ENCODE assay signal across 1 cellular context in the genomic region with DNA sequence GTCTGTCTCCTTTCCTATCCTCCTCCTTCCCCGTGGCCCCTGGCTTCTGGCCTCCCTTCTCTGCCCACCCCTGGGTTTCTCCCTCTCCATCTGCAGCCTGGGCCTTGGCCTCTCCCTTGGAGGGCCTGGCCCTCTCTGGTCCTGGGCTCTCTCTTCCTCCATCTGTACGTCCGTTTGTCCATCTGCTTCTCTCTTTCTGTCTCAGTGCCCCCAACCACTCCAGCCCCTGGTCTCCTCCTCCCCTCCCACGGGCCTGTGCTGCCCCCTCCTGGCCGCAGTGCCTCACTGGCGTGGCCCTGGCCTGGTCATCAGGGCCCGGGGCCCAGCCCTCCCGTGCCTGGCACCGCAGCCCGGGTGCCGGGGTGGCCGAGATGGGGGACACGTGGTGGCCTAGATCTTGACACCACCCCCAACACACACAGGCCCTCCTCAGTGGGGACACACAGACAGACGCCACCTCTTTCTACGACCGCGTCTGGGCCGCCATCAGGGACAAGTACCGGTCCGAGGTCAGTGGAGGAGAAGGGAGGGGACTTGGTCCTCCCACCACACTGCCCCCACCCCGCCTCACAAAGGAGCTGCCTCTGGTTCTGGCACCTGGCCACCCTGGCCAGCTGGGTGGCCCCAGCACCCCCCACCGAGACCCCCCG.
TF ChIP-seq lines count a peak whose summit lies in the region.

No MANE protein-coding gene starts in this region.

TF ChIP-seq in HEK293, 187 proteins besides CTCF, POLR2A, EP300 and RAD21 (continued from another document and continues in another):
- TF ChIP-seq ZNF521 (tag by site-specific recombination; IDR thresholded peaks at IDR 0.05) (no peak), ZNF366 (tag by site-specific recombination; conservative IDR thresholded peaks at IDR 0.05) (peak; percentile 55; the same call in 1 of the 2 replicates), ZNF394 (tag by site-specific recombination; IDR thresholded peaks at IDR 0.05; ENCODE audit: borderline replicate concordance) (peak; percentile 65; the same call in 1 of the 2 replicates), ZNF24 (tag by site-specific recombination; IDR thresholded peaks at IDR 0.05) (no peak), GLIS2 (tag by site-specific recombination; IDR thresholded peaks at IDR 0.05) (no peak), OVOL3 (tag by site-specific recombination; IDR thresholded peaks at IDR 0.05) (no peak), ZNF76 (tag by site-specific recombination; IDR thresholded peaks at IDR 0.05; ENCODE audit: borderline replicate concordance, low read depth) (no peak), ZFP41 (tag by site-specific recombination; IDR thresholded peaks at IDR 0.05; ENCODE audit: borderline replicate concordance) (no peak), ZNF157 (tag by site-specific recombination; IDR thresholded peaks at IDR 0.05) (no peak), KLF9 (tag by site-specific recombination; IDR thresholded peaks at IDR 0.05; ENCODE audit: low read depth) (peak; percentile 14; the same call in 1 of the 2 replicates), SP2 (tag by site-specific recombination; IDR thresholded peaks at IDR 0.05) (no peak), KLF7 (tag by site-specific recombination; IDR thresholded peaks at IDR 0.05; ENCODE audit: borderline replicate concordance) (no peak), ZNF341 (tag by site-specific recombination; IDR thresholded peaks at IDR 0.05; ENCODE audit: low read depth) (no peak), ZBTB1 (tag by site-specific recombination; IDR thresholded peaks at IDR 0.05) (no peak), ZNF324 (tag by site-specific recombination; IDR thresholded peaks at IDR 0.05) (no peak), ZNF623 (tag by site-specific recombination; IDR thresholded peaks at IDR 0.05) (no peak), ZNF292 (tag by site-specific recombination; IDR thresholded peaks at IDR 0.05; ENCODE audit: borderline replicate concordance, low read depth) (no peak), ZFHX2 (tag by site-specific recombination; conservative IDR thresholded peaks at IDR 0.05) (peak; percentile 40), ZBTB17 (tag by site-specific recombination; IDR thresholded peaks at IDR 0.05) (0 out of 2 replicates have a peak, but pooled peaks have one; percentile 20), BCL11B (tag by site-specific recombination; IDR thresholded peaks at IDR 0.05; ENCODE audit: low read depth) (no peak), ZNF16 (tag by site-specific recombination; IDR thresholded peaks at IDR 0.05; ENCODE audit: low read depth) (no peak), ZNF600 (tag by site-specific recombination; IDR thresholded peaks at IDR 0.05) (0 out of 2 replicates have a peak, but pooled peaks have one; percentile 18), OSR2 (tag by site-specific recombination; IDR thresholded peaks at IDR 0.05) (no peak), ZNF211 (tag by site-specific recombination; IDR thresholded peaks at IDR 0.05; ENCODE audit: low read depth) (no peak), ZNF140 (tag by site-specific recombination; IDR thresholded peaks at IDR 0.05) (no peak), ZNF311 (tag by site-specific recombination; IDR thresholded peaks at IDR 0.05; ENCODE audit: borderline replicate concordance) (no peak), ZNF707 (tag by site-specific recombination; IDR thresholded peaks at IDR 0.05) (no peak), ZXDB (tag by site-specific recombination; IDR thresholded peaks at IDR 0.05) (0 out of 2 replicates have a peak, but pooled peaks have one; percentile 34), ZNF629 (tag by site-specific recombination; IDR thresholded peaks at IDR 0.05) (no peak), ZNF302 (tag by site-specific recombination; IDR thresholded peaks at IDR 0.05; ENCODE audit: low read depth) (no peak), ZNF670 (tag by site-specific recombination; IDR thresholded peaks at IDR 0.05; ENCODE audit: low read depth) (no peak), ZNF747 (tag by site-specific recombination; IDR thresholded peaks at IDR 0.05) (no peak), ZNF830 (tag by site-specific recombination; IDR thresholded peaks at IDR 0.05; ENCODE audit: low read depth) (no peak)
- TF ChIP-seq, protein P1, sequence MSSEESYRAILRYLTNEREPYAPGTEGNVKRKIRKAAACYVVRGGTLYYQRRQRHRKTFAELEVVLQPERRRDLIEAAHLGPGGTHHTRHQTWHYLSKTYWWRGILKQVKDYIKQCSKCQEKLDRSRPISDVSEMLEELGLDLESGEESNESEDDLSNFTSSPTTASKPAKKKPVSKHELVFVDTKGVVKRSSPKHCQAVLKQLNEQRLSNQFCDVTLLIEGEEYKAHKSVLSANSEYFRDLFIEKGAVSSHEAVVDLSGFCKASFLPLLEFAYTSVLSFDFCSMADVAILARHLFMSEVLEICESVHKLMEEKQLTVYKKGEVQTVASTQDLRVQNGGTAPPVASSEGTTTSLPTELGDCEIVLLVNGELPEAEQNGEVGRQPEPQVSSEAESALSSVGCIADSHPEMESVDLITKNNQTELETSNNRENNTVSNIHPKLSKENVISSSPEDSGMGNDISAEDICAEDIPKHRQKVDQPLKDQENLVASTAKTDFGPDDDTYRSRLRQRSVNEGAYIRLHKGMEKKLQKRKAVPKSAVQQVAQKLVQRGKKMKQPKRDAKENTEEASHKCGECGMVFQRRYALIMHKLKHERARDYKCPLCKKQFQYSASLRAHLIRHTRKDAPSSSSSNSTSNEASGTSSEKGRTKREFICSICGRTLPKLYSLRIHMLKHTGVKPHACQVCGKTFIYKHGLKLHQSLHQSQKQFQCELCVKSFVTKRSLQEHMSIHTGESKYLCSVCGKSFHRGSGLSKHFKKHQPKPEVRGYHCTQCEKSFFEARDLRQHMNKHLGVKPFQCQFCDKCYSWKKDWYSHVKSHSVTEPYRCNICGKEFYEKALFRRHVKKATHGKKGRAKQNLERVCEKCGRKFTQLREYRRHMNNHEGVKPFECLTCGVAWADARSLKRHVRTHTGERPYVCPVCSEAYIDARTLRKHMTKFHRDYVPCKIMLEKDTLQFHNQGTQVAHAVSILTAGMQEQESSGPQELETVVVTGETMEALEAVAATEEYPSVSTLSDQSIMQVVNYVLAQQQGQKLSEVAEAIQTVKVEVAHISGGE (tag by site-specific recombination; conservative IDR thresholded peaks at IDR 0.05; ENCODE audit: low read depth), result no peak
- TF ChIP-seq, protein P2, sequence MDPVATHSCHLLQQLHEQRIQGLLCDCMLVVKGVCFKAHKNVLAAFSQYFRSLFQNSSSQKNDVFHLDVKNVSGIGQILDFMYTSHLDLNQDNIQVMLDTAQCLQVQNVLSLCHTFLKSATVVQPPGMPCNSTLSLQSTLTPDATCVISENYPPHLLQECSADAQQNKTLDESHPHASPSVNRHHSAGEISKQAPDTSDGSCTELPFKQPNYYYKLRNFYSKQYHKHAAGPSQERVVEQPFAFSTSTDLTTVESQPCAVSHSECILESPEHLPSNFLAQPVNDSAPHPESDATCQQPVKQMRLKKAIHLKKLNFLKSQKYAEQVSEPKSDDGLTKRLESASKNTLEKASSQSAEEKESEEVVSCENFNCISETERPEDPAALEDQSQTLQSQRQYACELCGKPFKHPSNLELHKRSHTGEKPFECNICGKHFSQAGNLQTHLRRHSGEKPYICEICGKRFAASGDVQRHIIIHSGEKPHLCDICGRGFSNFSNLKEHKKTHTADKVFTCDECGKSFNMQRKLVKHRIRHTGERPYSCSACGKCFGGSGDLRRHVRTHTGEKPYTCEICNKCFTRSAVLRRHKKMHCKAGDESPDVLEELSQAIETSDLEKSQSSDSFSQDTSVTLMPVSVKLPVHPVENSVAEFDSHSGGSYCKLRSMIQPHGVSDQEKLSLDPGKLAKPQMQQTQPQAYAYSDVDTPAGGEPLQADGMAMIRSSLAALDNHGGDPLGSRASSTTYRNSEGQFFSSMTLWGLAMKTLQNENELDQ (tag by site-specific recombination; IDR thresholded peaks at IDR 0.05; ENCODE audit: low read depth), result no peak
- TF ChIP-seq, protein P3, sequence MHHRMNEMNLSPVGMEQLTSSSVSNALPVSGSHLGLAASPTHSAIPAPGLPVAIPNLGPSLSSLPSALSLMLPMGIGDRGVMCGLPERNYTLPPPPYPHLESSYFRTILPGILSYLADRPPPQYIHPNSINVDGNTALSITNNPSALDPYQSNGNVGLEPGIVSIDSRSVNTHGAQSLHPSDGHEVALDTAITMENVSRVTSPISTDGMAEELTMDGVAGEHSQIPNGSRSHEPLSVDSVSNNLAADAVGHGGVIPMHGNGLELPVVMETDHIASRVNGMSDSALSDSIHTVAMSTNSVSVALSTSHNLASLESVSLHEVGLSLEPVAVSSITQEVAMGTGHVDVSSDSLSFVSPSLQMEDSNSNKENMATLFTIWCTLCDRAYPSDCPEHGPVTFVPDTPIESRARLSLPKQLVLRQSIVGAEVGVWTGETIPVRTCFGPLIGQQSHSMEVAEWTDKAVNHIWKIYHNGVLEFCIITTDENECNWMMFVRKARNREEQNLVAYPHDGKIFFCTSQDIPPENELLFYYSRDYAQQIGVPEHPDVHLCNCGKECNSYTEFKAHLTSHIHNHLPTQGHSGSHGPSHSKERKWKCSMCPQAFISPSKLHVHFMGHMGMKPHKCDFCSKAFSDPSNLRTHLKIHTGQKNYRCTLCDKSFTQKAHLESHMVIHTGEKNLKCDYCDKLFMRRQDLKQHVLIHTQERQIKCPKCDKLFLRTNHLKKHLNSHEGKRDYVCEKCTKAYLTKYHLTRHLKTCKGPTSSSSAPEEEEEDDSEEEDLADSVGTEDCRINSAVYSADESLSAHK (tag by site-specific recombination; IDR thresholded peaks at IDR 0.05), result no peak
- TF ChIP-seq, protein P4, sequence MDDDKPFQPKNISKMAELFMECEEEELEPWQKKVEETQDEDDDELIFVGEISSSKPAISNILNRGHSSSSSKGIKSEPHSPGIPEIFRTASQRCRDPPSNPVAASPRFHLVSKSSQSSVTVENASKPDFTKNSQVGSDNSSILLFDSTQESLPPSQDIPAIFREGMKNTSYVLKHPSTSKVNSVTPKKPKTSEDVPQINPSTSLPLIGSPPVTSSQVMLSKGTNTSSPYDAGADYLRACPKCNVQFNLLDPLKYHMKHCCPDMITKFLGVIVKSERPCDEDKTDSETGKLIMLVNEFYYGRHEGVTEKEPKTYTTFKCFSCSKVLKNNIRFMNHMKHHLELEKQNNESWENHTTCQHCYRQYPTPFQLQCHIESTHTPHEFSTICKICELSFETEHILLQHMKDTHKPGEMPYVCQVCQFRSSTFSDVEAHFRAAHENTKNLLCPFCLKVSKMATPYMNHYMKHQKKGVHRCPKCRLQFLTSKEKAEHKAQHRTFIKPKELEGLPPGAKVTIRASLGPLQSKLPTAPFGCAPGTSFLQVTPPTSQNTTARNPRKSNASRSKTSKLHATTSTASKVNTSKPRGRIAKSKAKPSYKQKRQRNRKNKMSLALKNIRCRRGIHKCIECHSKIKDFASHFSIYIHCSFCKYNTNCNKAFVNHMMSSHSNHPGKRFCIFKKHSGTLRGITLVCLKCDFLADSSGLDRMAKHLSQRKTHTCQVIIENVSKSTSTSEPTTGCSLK (tag by site-specific recombination; IDR thresholded peaks at IDR 0.05), result no peak
- TF ChIP-seq, protein P5, sequence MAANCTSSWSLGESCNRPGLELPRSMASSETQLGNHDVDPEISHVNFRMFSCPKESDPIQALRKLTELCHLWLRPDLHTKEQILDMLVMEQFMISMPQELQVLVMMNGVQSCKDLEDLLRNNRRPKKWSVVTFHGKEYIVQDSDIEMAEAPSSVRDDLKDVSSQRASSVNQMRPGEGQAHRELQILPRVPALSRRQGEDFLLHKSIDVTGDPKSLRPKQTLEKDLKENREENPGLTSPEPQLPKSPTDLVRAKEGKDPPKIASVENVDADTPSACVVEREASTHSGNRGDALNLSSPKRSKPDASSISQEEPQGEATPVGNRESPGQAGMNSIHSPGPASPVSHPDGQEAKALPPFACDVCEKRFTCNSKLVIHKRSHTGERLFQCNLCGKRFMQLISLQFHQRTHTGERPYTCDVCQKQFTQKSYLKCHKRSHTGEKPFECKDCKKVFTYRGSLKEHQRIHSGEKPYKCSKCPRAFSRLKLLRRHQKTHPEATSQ (tag by site-specific recombination; IDR thresholded peaks at IDR 0.05), result no peak
- TF ChIP-seq, protein P6, sequence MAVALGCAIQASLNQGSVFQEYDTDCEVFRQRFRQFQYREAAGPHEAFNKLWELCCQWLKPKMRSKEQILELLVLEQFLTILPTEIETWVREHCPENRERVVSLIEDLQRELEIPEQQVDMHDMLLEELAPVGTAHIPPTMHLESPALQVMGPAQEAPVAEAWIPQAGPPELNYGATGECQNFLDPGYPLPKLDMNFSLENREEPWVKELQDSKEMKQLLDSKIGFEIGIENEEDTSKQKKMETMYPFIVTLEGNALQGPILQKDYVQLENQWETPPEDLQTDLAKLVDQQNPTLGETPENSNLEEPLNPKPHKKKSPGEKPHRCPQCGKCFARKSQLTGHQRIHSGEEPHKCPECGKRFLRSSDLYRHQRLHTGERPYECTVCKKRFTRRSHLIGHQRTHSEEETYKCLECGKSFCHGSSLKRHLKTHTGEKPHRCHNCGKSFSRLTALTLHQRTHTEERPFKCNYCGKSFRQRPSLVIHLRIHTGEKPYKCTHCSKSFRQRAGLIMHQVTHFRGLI (tag by site-specific recombination; IDR thresholded peaks at IDR 0.05), result no peak
- TF ChIP-seq, protein P7, sequence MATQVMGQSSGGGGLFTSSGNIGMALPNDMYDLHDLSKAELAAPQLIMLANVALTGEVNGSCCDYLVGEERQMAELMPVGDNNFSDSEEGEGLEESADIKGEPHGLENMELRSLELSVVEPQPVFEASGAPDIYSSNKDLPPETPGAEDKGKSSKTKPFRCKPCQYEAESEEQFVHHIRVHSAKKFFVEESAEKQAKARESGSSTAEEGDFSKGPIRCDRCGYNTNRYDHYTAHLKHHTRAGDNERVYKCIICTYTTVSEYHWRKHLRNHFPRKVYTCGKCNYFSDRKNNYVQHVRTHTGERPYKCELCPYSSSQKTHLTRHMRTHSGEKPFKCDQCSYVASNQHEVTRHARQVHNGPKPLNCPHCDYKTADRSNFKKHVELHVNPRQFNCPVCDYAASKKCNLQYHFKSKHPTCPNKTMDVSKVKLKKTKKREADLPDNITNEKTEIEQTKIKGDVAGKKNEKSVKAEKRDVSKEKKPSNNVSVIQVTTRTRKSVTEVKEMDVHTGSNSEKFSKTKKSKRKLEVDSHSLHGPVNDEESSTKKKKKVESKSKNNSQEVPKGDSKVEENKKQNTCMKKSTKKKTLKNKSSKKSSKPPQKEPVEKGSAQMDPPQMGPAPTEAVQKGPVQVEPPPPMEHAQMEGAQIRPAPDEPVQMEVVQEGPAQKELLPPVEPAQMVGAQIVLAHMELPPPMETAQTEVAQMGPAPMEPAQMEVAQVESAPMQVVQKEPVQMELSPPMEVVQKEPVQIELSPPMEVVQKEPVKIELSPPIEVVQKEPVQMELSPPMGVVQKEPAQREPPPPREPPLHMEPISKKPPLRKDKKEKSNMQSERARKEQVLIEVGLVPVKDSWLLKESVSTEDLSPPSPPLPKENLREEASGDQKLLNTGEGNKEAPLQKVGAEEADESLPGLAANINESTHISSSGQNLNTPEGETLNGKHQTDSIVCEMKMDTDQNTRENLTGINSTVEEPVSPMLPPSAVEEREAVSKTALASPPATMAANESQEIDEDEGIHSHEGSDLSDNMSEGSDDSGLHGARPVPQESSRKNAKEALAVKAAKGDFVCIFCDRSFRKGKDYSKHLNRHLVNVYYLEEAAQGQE (tag by site-specific recombination; IDR thresholded peaks at IDR 0.05), result no peak
- TF ChIP-seq, protein P8, sequence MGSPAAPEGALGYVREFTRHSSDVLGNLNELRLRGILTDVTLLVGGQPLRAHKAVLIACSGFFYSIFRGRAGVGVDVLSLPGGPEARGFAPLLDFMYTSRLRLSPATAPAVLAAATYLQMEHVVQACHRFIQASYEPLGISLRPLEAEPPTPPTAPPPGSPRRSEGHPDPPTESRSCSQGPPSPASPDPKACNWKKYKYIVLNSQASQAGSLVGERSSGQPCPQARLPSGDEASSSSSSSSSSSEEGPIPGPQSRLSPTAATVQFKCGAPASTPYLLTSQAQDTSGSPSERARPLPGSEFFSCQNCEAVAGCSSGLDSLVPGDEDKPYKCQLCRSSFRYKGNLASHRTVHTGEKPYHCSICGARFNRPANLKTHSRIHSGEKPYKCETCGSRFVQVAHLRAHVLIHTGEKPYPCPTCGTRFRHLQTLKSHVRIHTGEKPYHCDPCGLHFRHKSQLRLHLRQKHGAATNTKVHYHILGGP (tag by site-specific recombination; IDR thresholded peaks at IDR 0.05), result no peak
